ENCODE assay signal across 8 cellular contexts in genomic region chr2:168210216-168210897, GRCh38. TPM values are rescaled to one million over a fixed set of nuclear protein-coding genes. Genes with fewer than 3 reads are reported as not detected.
DNase-seq lines count a peak whose midpoint lies in the region; ATAC-seq and TF ChIP-seq lines count a peak whose summit lies in the region.

No MANE protein-coding gene starts in this region.

- H3K9me3 ChIP-seq in spleen (no peaks in the 10 kb centered on the region), vagina (no peaks in the 10 kb centered on the region)

- H3K36me3 Mint-ChIP-seq in activated CD4-positive, alpha-beta T cell treated with anti-CD3 and anti-CD28 coated beads for 36 hours (ENCODE audit: low read depth): peaks cover 31% of the 10 kb centered on the region
- no peaks in the 10 kb centered on the region for H3K36me3 Mint-ChIP-seq in dendritic cell treated with granulocyte-macrophage colony-stimulating factor and Interleukin-4, amounts not matched to agents 40 ng/mL and 50 ng/mL, for 4 days (ENCODE audit: low read depth)

- WGBS in spleen, 5 donors: 42 to 57% (median 44%) methylated on average over 9 of the region's 9 CpGs

- H3K4me3 ChIP-seq in spleen: peak overlapping the region in 4 of 8 donors; percentile 15 to 44 (median 28)
- no peak overlapping the region for H3K4me3 ChIP-seq in vagina

- TF ChIP-seq CTCF in RWPE1 (conservative IDR thresholded peaks at IDR 0.05; ENCODE audit: low read depth): no peak
- TF ChIP-seq CTCF in spleen (IDR thresholded peaks at IDR 0.05 in 8 of 11, conservative IDR thresholded peaks at IDR 0.05 in 3 of 11): no peak
- no peak for TF ChIP-seq CTCF in vagina (IDR thresholded peaks at IDR 0.05)

- POLR2A ChIA-PET in activated CD4-positive, alpha-beta T cell treated with anti-CD3 and anti-CD28 coated beads for 36 hours (lab: Charles Lee): interaction anchor here (0.7 to 2.0 kb wide), 2 partner anchors 16 to 29 kb away, joined by 3 to 18 read pairs; no protein-coding TSS in a partner anchor
- POLR2A ChIA-PET in RWPE1 (lab: Yijun Ruan, JAX; ENCODE audit: low non-redundant PET): no interaction called here

- H3K27me3 Mint-ChIP-seq in activated CD4-positive, alpha-beta T cell treated with anti-CD3 and anti-CD28 coated beads for 36 hours: no peaks in the 10 kb centered on the region
- no peaks in the 10 kb centered on the region for H3K27me3 Mint-ChIP-seq in dendritic cell treated with granulocyte-macrophage colony-stimulating factor and Interleukin-4, amounts not matched to agents 40 ng/mL and 50 ng/mL, for 4 days

- intact Hi-C loops in activated CD4-positive, alpha-beta T cell treated with anti-CD3 and anti-CD28 coated beads for 36 hours (cut with DNase I, micrococcal nuclease): loop anchor here in 1 of 2 experiments (1.0 to 5.0 kb wide), 3 partner anchors 677 to 862 kb away; no protein-coding TSS in a partner anchor
- intact Hi-C loops in dendritic cell treated with granulocyte-macrophage colony-stimulating factor and Interleukin-4, amounts not matched to agents 40 ng/mL and 50 ng/mL, for 4 days (cut with micrococcal nuclease): no loop called here
- intact Hi-C loops in spleen (cut with DNase I; ENCODE audit: low total_unique reads) (no loop called here), sciatic nerve (cut with DNase I) (no loop called here), vagina (cut with DNase I) (no loop called here)

- peak; percentile 35 for DNase-seq in activated CD4-positive, alpha-beta T cell treated with anti-CD3 and anti-CD28 coated beads for 36 hours
- no peak for DNase-seq in activated CD4-positive, alpha-beta T cell treated with anti-CD3 and anti-CD28 coated beads, Interleukin-2, amount 50 U/mL, for 1 hour
- DNase-seq in RWPE1 (ENCODE audit: low spot score): no peak
- DNase-seq in spleen: no peak
- no peak for DNase-seq in sciatic nerve (ENCODE audit: low spot score)
- no peak for DNase-seq in retina
- no peak for DNase-seq in vagina (ENCODE audit: extremely low spot score in 2 of 2)

- H3K27me3 ChIP-seq in spleen (replicated peaks in 1 of 7) (no peaks in the 10 kb centered on the region), vagina (no peaks in the 10 kb centered on the region)

- no peak for ATAC-seq in activated CD4-positive, alpha-beta T cell treated with anti-CD3 and anti-CD28 coated beads for 36 hours
- no peak for ATAC-seq in sciatic nerve

- H3K36me3 ChIP-seq in spleen (no peaks in the 10 kb centered on the region), vagina (no peaks in the 10 kb centered on the region)

- TF ChIP-seq POLR2A in spleen (IDR thresholded peaks at IDR 0.05): no peak
- no peak for TF ChIP-seq POLR2A in vagina (IDR thresholded peaks at IDR 0.05)

- H3K9me3 Mint-ChIP-seq in activated CD4-positive, alpha-beta T cell treated with anti-CD3 and anti-CD28 coated beads for 36 hours (ENCODE audit: low read depth): peaks cover 2% of the 10 kb centered on the region
- H3K9me3 Mint-ChIP-seq in dendritic cell treated with granulocyte-macrophage colony-stimulating factor and Interleukin-4, amounts not matched to agents 40 ng/mL and 50 ng/mL, for 4 days: no peaks in the 10 kb centered on the region

- H3K4me1 ChIP-seq in spleen (peaks cover 0 to 30% (median 17%) of the 10 kb centered on the region in 6 donors), vagina (peaks cover 12% of the 10 kb centered on the region)

- CTCF ChIA-PET in activated CD4-positive, alpha-beta T cell treated with anti-CD3 and anti-CD28 coated beads for 36 hours (lab: Charles Lee): interaction anchor here (0.6 to 2.6 kb wide), 6 partner anchors 15 to 280 kb away, joined by 3 to 20 read pairs (median 4); no protein-coding TSS in a partner anchor
- CTCF ChIA-PET in RWPE1 (lab: Yijun Ruan, JAX): no interaction called here

- H3K27ac ChIP-seq in RWPE1: peak overlapping the region; percentile 63
- peak overlapping the region in 6 of 8 donors; percentile 16 to 66 (median 53) for H3K27ac ChIP-seq in spleen
- no peak overlapping the region for H3K27ac ChIP-seq in vagina

- peak overlapping the region; percentile 29 for H3K4me3 Mint-ChIP-seq in activated CD4-positive, alpha-beta T cell treated with anti-CD3 and anti-CD28 coated beads for 36 hours
- peak overlapping the region; percentile 46 for H3K4me3 Mint-ChIP-seq in dendritic cell treated with granulocyte-macrophage colony-stimulating factor and Interleukin-4, amounts not matched to agents 40 ng/mL and 50 ng/mL, for 4 days

- H3K4me1 Mint-ChIP-seq in activated CD4-positive, alpha-beta T cell treated with anti-CD3 and anti-CD28 coated beads for 36 hours: peaks cover 73% of the 10 kb centered on the region
- H3K4me1 Mint-ChIP-seq in dendritic cell treated with granulocyte-macrophage colony-stimulating factor and Interleukin-4, amounts not matched to agents 40 ng/mL and 50 ng/mL, for 4 days (ENCODE audit: low read depth): peaks cover 35% of the 10 kb centered on the region

- peak overlapping the region; percentile 86 for H3K27ac Mint-ChIP-seq in activated CD4-positive, alpha-beta T cell treated with anti-CD3 and anti-CD28 coated beads for 36 hours
- H3K27ac Mint-ChIP-seq in dendritic cell treated with granulocyte-macrophage colony-stimulating factor and Interleukin-4, amounts not matched to agents 40 ng/mL and 50 ng/mL, for 4 days: peak overlapping the region; percentile 53

RNA-seq across cellular contexts. Expression of gene STK39, which starts 37.0 kb away (rescaled TPM):
- total RNA-seq in activated CD4-positive, alpha-beta T cell treated with anti-CD3 and anti-CD28 coated beads for 36 hours: 10 to 100 TPM; 42.1 to 44.5 TPM
- total RNA-seq in spleen (10 to 100 TPM in 6 of 7 donors, 1 to 10 TPM in 1; 9.1 to 17.8 (median 12.9) TPM), sciatic nerve (19.0 TPM), vagina (15.5 TPM)
- polyA plus RNA-seq in spleen: 10 to 100 TPM in 1 of 3 donors, 1 to 10 TPM in 2; 8.6 to 11.5 (median 8.6) TPM
